8 cellular contexts compared by ENCODE assay signal in genomic region chr5:180470966-180471582, GRCh38. TPM values are rescaled to one million over a fixed set of nuclear protein-coding genes. Genes with fewer than 3 reads are reported as not detected.
DNase-seq lines count a peak whose midpoint lies in the region; ATAC-seq and TF ChIP-seq lines count a peak whose summit lies in the region.

No MANE protein-coding gene starts in this region.

- ATAC-seq in HG03159 (IDR thresholded peaks at IDR 0.05; ENCODE audit: unreplicated experiment) = peak; percentile 79

- H3K27ac Mint-ChIP-seq in activated naive CD4-positive, alpha-beta T cell treated with anti-CD3 and anti-CD28 coated beads, Interleukin-2, amount 10 ng/mL, durations not matched to agents 7 days and 5 days = no peak overlapping the region
- no peak overlapping the region for H3K27ac Mint-ChIP-seq in type B pancreatic cell

- no peaks in the 10 kb centered on the region for H3K9me3 Mint-ChIP-seq in activated naive CD4-positive, alpha-beta T cell treated with anti-CD3 and anti-CD28 coated beads, Interleukin-2, amount 10 ng/mL, durations not matched to agents 7 days and 5 days
- no peaks in the 10 kb centered on the region for H3K9me3 Mint-ChIP-seq in type B pancreatic cell

- intact Hi-C loops in head of caudate nucleus (cut with DNase I) = loop anchor here (5.0 kb wide), 1 partner anchor 179 kb away; the partner anchor contains the start of gene MAPK9

- POLR2A ChIA-PET in RWPE1 (lab: Yijun Ruan, JAX; ENCODE audit: low non-redundant PET) = no interaction called here

- WGBS in trophoblast cell (ENCODE audit: extremely low coverage, insufficient coverage, insufficient read length) = no CpG with 5 or more reads among the region's 16 CpGs

- peaks cover 25% of the 10 kb centered on the region for H3K27me3 Mint-ChIP-seq in activated naive CD4-positive, alpha-beta T cell treated with anti-CD3 and anti-CD28 coated beads, Interleukin-2, amount 10 ng/mL, durations not matched to agents 7 days and 5 days
- peaks cover 15% of the 10 kb centered on the region for H3K27me3 Mint-ChIP-seq in type B pancreatic cell

- H3K4me1 ChIP-seq in trophoblast cell (ENCODE audit: control insufficient read depth in 1 of 2, insufficient read depth in 2 of 2, low read length in 2 of 2) = no peaks in the 10 kb centered on the region

- no peaks in the 10 kb centered on the region for H3K4me1 Mint-ChIP-seq in activated naive CD4-positive, alpha-beta T cell treated with anti-CD3 and anti-CD28 coated beads, Interleukin-2, amount 10 ng/mL, durations not matched to agents 7 days and 5 days
- peaks cover 4% of the 10 kb centered on the region for H3K4me1 Mint-ChIP-seq in type B pancreatic cell (ENCODE audit: unreplicated experiment)

- H2AK5ac ChIP-seq in trophoblast cell (ENCODE audit: low read length) = no peak overlapping the region

- peaks cover 3% of the 10 kb centered on the region for H3K9me3 ChIP-seq in trophoblast cell (ENCODE audit: insufficient read depth, low read depth, low read length)

- H3K9ac ChIP-seq in trophoblast cell (ENCODE audit: low read length) = no peak overlapping the region

- no peak overlapping the region for H4K91ac ChIP-seq in trophoblast cell (ENCODE audit: low read depth, low read length)

- H3K36me3 Mint-ChIP-seq in activated naive CD4-positive, alpha-beta T cell treated with anti-CD3 and anti-CD28 coated beads, Interleukin-2, amount 10 ng/mL, durations not matched to agents 7 days and 5 days = no peaks in the 10 kb centered on the region
- H3K36me3 Mint-ChIP-seq in type B pancreatic cell = no peaks in the 10 kb centered on the region

- H3K4me2 ChIP-seq in trophoblast cell (ENCODE audit: low read length) = no peak overlapping the region

- H3K4me3 ChIP-seq in GM12865 (ENCODE audit: low read depth, low read length) (no peak overlapping the region), trophoblast cell (ENCODE audit: low read depth, low read length) (no peak overlapping the region)

- H3K4me3 Mint-ChIP-seq in activated naive CD4-positive, alpha-beta T cell treated with anti-CD3 and anti-CD28 coated beads, Interleukin-2, amount 10 ng/mL, durations not matched to agents 7 days and 5 days = no peak overlapping the region
- no peak overlapping the region for H3K4me3 Mint-ChIP-seq in type B pancreatic cell

- no peak overlapping the region for H2AFZ ChIP-seq in trophoblast cell (ENCODE audit: insufficient read depth, low read length, poor library complexity)

- CTCF ChIA-PET in RWPE1 (lab: Yijun Ruan, JAX) = interaction anchor here (0.6 to 6.0 kb wide), 16 partner anchors 9 to 567 kb away, joined by 3 to 55 read pairs (median 3); partner anchors contain the start of genes GFPT2 and MAPK9
- CTCF ChIA-PET in activated naive CD4-positive, alpha-beta T cell treated with anti-CD3 and anti-CD28 coated beads, Interleukin-2, amount 10 ng/mL, durations not matched to agents 7 days and 5 days (lab: Charles Lee) = interaction anchor here (0.6 to 4.1 kb wide), 6 partner anchors 10 to 177 kb away, joined by 3 to 21 read pairs (median 4); no protein-coding TSS in a partner anchor

- no peaks in the 10 kb centered on the region for H3K27me3 ChIP-seq in trophoblast cell (ENCODE audit: insufficient read depth, low read length)

- H3K79me1 ChIP-seq in trophoblast cell (ENCODE audit: low read length) = no peaks in the 10 kb centered on the region

- H3K79me2 ChIP-seq in trophoblast cell (ENCODE audit: control insufficient read depth, insufficient read depth, low read length, poor library complexity) = no peaks in the 10 kb centered on the region

- no peak overlapping the region for H3K4ac ChIP-seq in trophoblast cell (ENCODE audit: low read depth, low read length)

- H4K12ac ChIP-seq in trophoblast cell (ENCODE audit: low read depth, low read length) = no peak overlapping the region

- TF ChIP-seq CTCF in GM12865 (IDR thresholded peaks at IDR 0.05; ENCODE audit: insufficient read depth, low read depth, low read length, missing control alignments) (peak; percentile 85), RWPE1 (conservative IDR thresholded peaks at IDR 0.05; ENCODE audit: low read depth) (peak; percentile 98), type B pancreatic cell (conservative IDR thresholded peaks at IDR 0.05) (peak; percentile 92)

- no peaks in the 10 kb centered on the region for H3K36me3 ChIP-seq in trophoblast cell (ENCODE audit: control insufficient read depth in 1 of 2, insufficient read depth in 2 of 2, low read length in 2 of 2)

- H2BK120ac ChIP-seq in trophoblast cell (ENCODE audit: insufficient read depth, low read length, poor library complexity) = no peak overlapping the region

- H3K23ac ChIP-seq in trophoblast cell (ENCODE audit: low read length) = peak overlapping the region; percentile 10

- peak; percentile 69 for DNase-seq in GM12865 (ENCODE audit: low read depth)
- peak; percentile 72 for DNase-seq in RWPE1 (ENCODE audit: low spot score)
- DNase-seq in activated naive CD4-positive, alpha-beta T cell treated with anti-CD3 and anti-CD28 coated beads, Interleukin-2, amount 10 ng/mL, durations not matched to agents 7 days and 5 days = peak; percentile 65
- DNase-seq in head of caudate nucleus = peak; percentile 49 to 91 (median 77)
- DNase-seq in trophoblast cell = peak; percentile 27 to 72
- no peak for DNase-seq in type B pancreatic cell (ENCODE audit: extremely low spot score, unreplicated experiment)
- no peak for DNase-seq in DMS153 (lab: John Stamatoyannopoulos, UW)

- no peak overlapping the region for H3K18ac ChIP-seq in trophoblast cell (ENCODE audit: low read length)

- H4K8ac ChIP-seq in trophoblast cell (ENCODE audit: low read depth, low read length) = no peak overlapping the region

- H3K27ac ChIP-seq in RWPE1 (no peak overlapping the region), trophoblast cell (ENCODE audit: low read depth, low read length) (no peak overlapping the region)

- H2BK5ac ChIP-seq in trophoblast cell (ENCODE audit: low read depth, low read length, poor library complexity) = no peak overlapping the region

- no peak overlapping the region for H3K14ac ChIP-seq in trophoblast cell (ENCODE audit: low read length)

- no peak overlapping the region for H2BK12ac ChIP-seq in trophoblast cell (ENCODE audit: low read length)

RNA-seq across cellular contexts. Expression of gene CNOT6, which starts 23.1 kb away (rescaled TPM):
- polyA plus RNA-seq in trophoblast cell (2013) = 33.2 and 34.0 TPM in 2 replicates
- 49.1 and 55.7 TPM in 2 replicates for total RNA-seq in type B pancreatic cell (ENCODE audit: low replicate concordance)

Comparison
In these comparisons a context has a peak if more than half of its experiments do, and no peak if none do; other contexts are left out.
1. DNase-seq: peak in GM12865 (single experiment), RWPE1 (single experiment), activated naive CD4-positive, alpha-beta T cell treated with anti-CD3 and anti-CD28 coated beads, Interleukin-2, amount 10 ng/mL, durations not matched to agents 7 days and 5 days (single experiment), head of caudate nucleus (42 of 42) and trophoblast cell (2 of 2); none in type B pancreatic cell (single experiment) and DMS153 (single experiment).
2. Peak in every context shown above with its lines, with median percentiles within 50 percentile points of each other: CTCF ChIP-seq.